Comparison of ENCODE assay signal across 11 cellular contexts in the genomic region with DNA sequence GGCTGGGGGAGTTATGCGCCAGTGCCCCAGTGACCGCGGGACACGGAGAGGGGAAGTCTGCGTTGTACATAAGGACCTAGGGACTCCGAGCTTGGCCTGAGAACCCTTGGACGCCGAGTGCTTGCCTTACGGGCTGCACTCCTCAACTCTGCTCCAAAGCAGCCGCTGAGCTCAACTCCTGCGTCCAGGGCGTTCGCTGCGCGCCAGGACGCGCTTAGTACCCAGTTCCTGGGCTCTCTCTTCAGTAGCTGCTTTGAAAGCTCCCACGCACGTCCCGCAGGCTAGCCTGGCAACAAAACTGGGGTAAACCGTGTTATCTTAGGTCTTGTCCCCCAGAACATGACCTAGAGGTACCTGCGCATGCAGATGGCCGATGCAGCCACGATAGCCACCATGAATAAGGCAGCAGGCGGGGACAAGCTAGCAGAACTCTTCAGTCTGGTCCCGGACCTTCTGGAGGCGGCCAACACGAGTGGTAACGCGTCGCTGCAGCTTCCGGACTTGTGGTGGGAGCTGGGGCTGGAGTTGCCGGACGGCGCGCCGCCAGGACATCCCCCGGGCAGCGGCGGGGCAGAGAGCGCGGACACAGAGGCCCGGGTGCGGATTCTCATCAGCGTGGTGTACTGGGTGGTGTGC. TPM values are rescaled to one million over a fixed set of nuclear protein-coding genes. Genes with fewer than 3 reads are reported as not detected.
A peak's percentile ranks its signal among the peaks of the same experiment; 100 is the strongest.
DNase-seq lines count a peak whose midpoint lies in the region; ATAC-seq, FAIRE-seq and TF ChIP-seq lines count a peak whose summit lies in the region.
"Had no signal": no experiment of that assay in that cellular context is flagged by ENCODE, and none has a peak within 500 bp of the region (broad histone marks: within the 10 kb centered on the region; RNA-seq: fewer than 3 reads in every experiment).

A gene with protein sequence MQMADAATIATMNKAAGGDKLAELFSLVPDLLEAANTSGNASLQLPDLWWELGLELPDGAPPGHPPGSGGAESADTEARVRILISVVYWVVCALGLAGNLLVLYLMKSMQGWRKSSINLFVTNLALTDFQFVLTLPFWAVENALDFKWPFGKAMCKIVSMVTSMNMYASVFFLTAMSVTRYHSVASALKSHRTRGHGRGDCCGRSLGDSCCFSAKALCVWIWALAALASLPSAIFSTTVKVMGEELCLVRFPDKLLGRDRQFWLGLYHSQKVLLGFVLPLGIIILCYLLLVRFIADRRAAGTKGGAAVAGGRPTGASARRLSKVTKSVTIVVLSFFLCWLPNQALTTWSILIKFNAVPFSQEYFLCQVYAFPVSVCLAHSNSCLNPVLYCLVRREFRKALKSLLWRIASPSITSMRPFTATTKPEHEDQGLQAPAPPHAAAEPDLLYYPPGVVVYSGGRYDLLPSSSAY (plus strand): TSS at position 6 of the 636 bp plus-strand sequence. CDS start 355 bp downstream, at position 361.

- POLR2A ChIA-PET in BJ (lab: Charles Lee), result no interaction called here

- peaks cover 37% of the 10 kb centered on the region for H3K27me3 ChIP-seq in BJ (ENCODE audit: control insufficient read depth, insufficient read depth, low read length)

- no peaks in the 10 kb centered on the region for H3K9me3 Mint-ChIP-seq in nephron progenitor cell

- TF ChIP-seq CTCF in BJ (IDR thresholded peaks at IDR 0.05; ENCODE audit: insufficient read depth, low read depth, low read length) (no peak), fibroblast of the aortic adventitia (IDR thresholded peaks at IDR 0.05; ENCODE audit: insufficient read depth, low read length) (no peak), nephron progenitor cell (IDR thresholded peaks at IDR 0.05) (no peak)

- H3K4me3 Mint-ChIP-seq in nephron progenitor cell, result peak within 1 kb of the TSS; percentile 81

- peaks cover 5% of the 10 kb centered on the region for H3K4me1 Mint-ChIP-seq in nephron progenitor cell

- FAIRE-seq in HTR-8/SVneo (lab: Jason Lieb, UNC), result no peak

- H3K4me3 ChIP-seq in BJ (ENCODE audit: low read depth, low read length) (peak within 1 kb of the TSS; percentile 36), fibroblast of the aortic adventitia (ENCODE audit: low read depth, low read length) (peak within 1 kb of the TSS; percentile 72)

- CTCF ChIA-PET in BJ (lab: Yijun Ruan, JAX), result interaction anchor here (0.8 to 4.4 kb wide), 10 partner anchors 11 to 502 kb away, joined by 3 to 35 read pairs (median 6); a partner anchor contains a TSS

- peaks cover 47% of the 10 kb centered on the region for H3K27me3 Mint-ChIP-seq in nephron progenitor cell (ENCODE audit: low read depth, poor library complexity)

- no peaks in the 10 kb centered on the region for H3K36me3 Mint-ChIP-seq in nephron progenitor cell (ENCODE audit: low read depth)

- no peak for ATAC-seq in HG03460 (IDR thresholded peaks at IDR 0.05; ENCODE audit: unreplicated experiment)
- ATAC-seq in GM18519 (IDR thresholded peaks at IDR 0.05; ENCODE audit: low FRiP score, unreplicated experiment), result no peak
- ATAC-seq: HCT116 had no signal

- no peaks in the 10 kb centered on the region for H3K36me3 ChIP-seq in BJ (ENCODE audit: control insufficient read depth, insufficient read depth, low read length)

- no peak within 1 kb of the TSS for H3K27ac Mint-ChIP-seq in nephron progenitor cell

- no peak for DNase-seq in BJ (ENCODE audit: low read depth)
- peak; percentile 55 for DNase-seq in NCI-H345 (lab: John Stamatoyannopoulos, UW)
- no peak for DNase-seq in fibroblast of the aortic adventitia (ENCODE audit: low read depth)
- no peak for DNase-seq in nephron progenitor cell
- DNase-seq in HTR-8/SVneo (ENCODE audit: insufficient read length, low spot score), result no peak
- no peak for DNase-seq in activated CD4-positive, alpha-beta T cell treated with anti-CD3 and anti-CD28 coated beads, Interleukin-2, amount 50 U/mL, for 48 hours
- DNase-seq: DMS79, NCI-H446 treated with DMSO at 0.1 percent for 48 hours had no signal

RNA-seq across cellular contexts. Expression of the gene that starts here (rescaled TPM):
- not detected in 2 replicates for polyA plus RNA-seq in BJ (2011; rRNA removed)
- not detected in 2 replicates for polyA minus RNA-seq in BJ (2011; rRNA and poly(A)+ RNA removed)
- total RNA-seq in fibroblast of the aortic adventitia (ENCODE audit: low replicate concordance), result not detected in 2 replicates
